Comparison of ENCODE assay signal across 12 cellular contexts in genomic region chr2:191319181-191319580, GRCh38.
DNase-seq lines count a peak whose midpoint lies in the region; ATAC-seq, FAIRE-seq and TF ChIP-seq lines count a peak whose summit lies in the region.
"Had no signal": no experiment of that assay in that cellular context is flagged by ENCODE, and none has a peak within 500 bp of the region (broad histone marks: within the 10 kb centered on the region; RNA-seq: fewer than 3 reads in every experiment).

No MANE protein-coding gene starts in this region.

- POLR2A ChIA-PET in HepG2 (lab: Yijun Ruan, JAX), result interaction anchor here (1.0 to 2.2 kb wide), 3 partner anchors 8 to 73 kb away, joined by 3 to 10 read pairs (median 6); no protein-coding TSS in a partner anchor

- H3K36me3 ChIP-seq in right atrium auricular region, result no peaks in the 10 kb centered on the region
- H3K36me3 ChIP-seq in HepG2 (replicated peaks in 1 of 2; ENCODE audit: control insufficient read depth in 1 of 2, insufficient read depth in 2 of 2, low read length in 2 of 2), result no peaks in the 10 kb centered on the region
- H3K36me3 ChIP-seq in vagina, result no peaks in the 10 kb centered on the region
- H3K36me3 ChIP-seq: cardiac muscle cell had no signal

- TF ChIP-seq CTCF in right atrium auricular region (IDR thresholded peaks at IDR 0.05) (no peak), cardiac fibroblast (IDR thresholded peaks at IDR 0.05; ENCODE audit: low read depth, low read length) (no peak), HepG2 (CRISPR knock-in tag; IDR thresholded peaks at IDR 0.05) (no peak), vagina (IDR thresholded peaks at IDR 0.05) (no peak)

- H3K4me2 ChIP-seq in HepG2 (ENCODE audit: low read depth, low read length), result peak overlapping the region; percentile 57

- H3K4me1 ChIP-seq in right atrium auricular region, result peaks cover 0 to 28% of the 10 kb centered on the region in 2 donors
- peaks cover 20% of the 10 kb centered on the region for H3K4me1 ChIP-seq in HepG2 (ENCODE audit: insufficient read depth, low read length)
- H3K4me1 ChIP-seq in vagina, result peaks cover 34% of the 10 kb centered on the region

- H4K20me1 ChIP-seq in HepG2 (ENCODE audit: insufficient read depth, low read length), result peaks cover 3% of the 10 kb centered on the region; the same call in 1 of the 2 replicates

- no peak for TF ChIP-seq RAD21 in HepG2 (CRISPR knock-in tag; IDR thresholded peaks at IDR 0.05)

- intact Hi-C loops in Right ventricle myocardium inferior (cut with DNase I) (no loop called here), HepG2 (cut with micrococcal nuclease; ENCODE audit: unreplicated experiment) (loop anchor here (5.0 kb wide), 1 partner anchor 72 kb away; the partner anchor contains the start of gene MYO1B), vagina (cut with DNase I) (no loop called here)

- H3K9me3 ChIP-seq in right atrium auricular region (no peaks in the 10 kb centered on the region), HepG2 (ENCODE audit: low read length) (no peaks in the 10 kb centered on the region), vagina (no peaks in the 10 kb centered on the region)

- H3K27ac ChIP-seq in right atrium auricular region (no peak overlapping the region), HepG2 (ENCODE audit: extremely low read length, insufficient read depth, low read length) (no peak overlapping the region), vagina (peak overlapping the region; percentile 31)

- H3K79me2 ChIP-seq in HepG2 (ENCODE audit: insufficient read depth, low read length), result peaks cover 50% of the 10 kb centered on the region

- TF ChIP-seq POLR2A in HepG2 (IDR thresholded peaks at IDR 0.05; ENCODE audit: insufficient read depth in 1 of 2, low read depth in 2 of 2, low read length in 2 of 2) (no peak), vagina (IDR thresholded peaks at IDR 0.05) (no peak)

- CTCF ChIA-PET in HepG2 (lab: Yijun Ruan, JAX; ENCODE audit: low intra/inter-chr PET ratio, low total read pairs), result no interaction called here

- WGBS in HepG2 (ENCODE audit: low lambda C conversion rate), result 96% methylated on average over 2 of the region's 2 CpGs

- TF ChIP-seq EP300 in HepG2 (IDR thresholded peaks at IDR 0.05; ENCODE audit: low read depth in 2 of 2, low read length in 2 of 2) (no peak), HepG2 (CRISPR knock-in tag; IDR thresholded peaks at IDR 0.05; ENCODE audit: borderline replicate concordance) (no peak)

- H2AFZ ChIP-seq in HepG2 (ENCODE audit: low read length), result no peak overlapping the region

- no peak for FAIRE-seq in HepG2 (lab: Jason Lieb, UNC)

- no peaks in the 10 kb centered on the region for H3K27me3 ChIP-seq in right atrium auricular region
- no peaks in the 10 kb centered on the region for H3K27me3 ChIP-seq in HepG2 (ENCODE audit: control insufficient read depth in 1 of 2, insufficient read depth in 2 of 2, low read length in 2 of 2)
- no peaks in the 10 kb centered on the region for H3K27me3 ChIP-seq in vagina
- H3K27me3 ChIP-seq: cardiac muscle cell had no signal

- in situ Hi-C loops in HepG2 (cut with HindIII; ENCODE audit: extremely low pct_ligation_motif_present, low pct_unique_long_range_greater_than_20kb), result no loop called here

- DNase-seq in Right ventricle myocardium inferior (ENCODE audit: missing footprints) (no peak), right atrium auricular region (ENCODE audit: low spot score) (no peak), cardiac fibroblast (ENCODE audit: low read depth in 2 of 2) (peak; percentile 13 to 78), HepG2 (ENCODE audit: low spot score) (no peak), vagina (ENCODE audit: extremely low spot score in 2 of 2) (no peak), NCI-H2029 (lab: John Stamatoyannopoulos, UW) (no peak), kidney glomerular epithelial cell (lab: John Stamatoyannopoulos, UW) (no peak), NCI-H524 treated with DMSO at 0.1 percent for 48 hours (lab: John Stamatoyannopoulos, UW) (no peak)
- DNase-seq: naive B cell; NCI-H146; stimulated activated CD4-positive, alpha-beta T cell treated with anti-CD3 and anti-CD28 coated beads, Interleukin-1b, Interleukin-23, amount 100 ng/mL, for 48 hours had no signal

- ATAC-seq in Right ventricle myocardium inferior (peak; percentile 35), HepG2 (peak; percentile 22)

- BruUV-seq in HepG2 (replicated peaks; lab: Mats Ljungman, UMichigan), result no TSS peak

- no peak overlapping the region for H3K9ac ChIP-seq in HepG2 (ENCODE audit: insufficient read depth, low read depth, low read length)

- H3K4me3 ChIP-seq in right atrium auricular region (no peak overlapping the region), cardiac fibroblast (replicated peaks in 1 of 2; ENCODE audit: low read depth in 2 of 2, low read length in 2 of 2) (no peak overlapping the region), HepG2 (replicated peaks in 1 of 3; ENCODE audit: insufficient read depth in 1 of 3, low read depth in 2 of 3, low read length in 3 of 3) (peak overlapping the region in 1 of 3 experiments; percentile 1; a peak in 1 of 6 replicates), vagina (no peak overlapping the region)
- H3K4me3 ChIP-seq: cardiac muscle cell had no signal

TF ChIP-seq in HepG2, 621 proteins besides CTCF, POLR2A, EP300 and RAD21:
- no peak for TF ChIP-seq ZNF232 (CRISPR knock-in tag; IDR thresholded peaks at IDR 0.05; ENCODE audit: borderline replicate concordance)
- TF ChIP-seq THRA (CRISPR knock-in tag; IDR thresholded peaks at IDR 0.05; ENCODE audit: borderline replicate concordance), result 0 out of 2 replicates have a peak, but pooled peaks have one; percentile 5
- TF ChIP-seq ZNF124 (CRISPR knock-in tag; IDR thresholded peaks at IDR 0.05), result no peak
- peak; percentile 8; the same call in 1 of the 2 replicates for TF ChIP-seq HOXA3 (CRISPR knock-in tag; IDR thresholded peaks at IDR 0.05)
- TF ChIP-seq ZBTB8A (CRISPR knock-in tag; IDR thresholded peaks at IDR 0.05; ENCODE audit: borderline replicate concordance, low read depth), result no peak
- TF ChIP-seq DMAP1 (CRISPR knock-in tag; IDR thresholded peaks at IDR 0.05), result peak; percentile 6; the same call in 1 of the 2 replicates
- no peak for TF ChIP-seq ZNF34 (CRISPR knock-in tag; IDR thresholded peaks at IDR 0.05; ENCODE audit: borderline replicate concordance)
- TF ChIP-seq NFKBIZ (CRISPR knock-in tag; IDR thresholded peaks at IDR 0.05), result 0 out of 2 replicates have a peak, but pooled peaks have one; percentile 5

Comparison
In these comparisons a context has a peak if more than half of its experiments do, and no peak if none do; other contexts are left out.
1. DNase-seq: peak in cardiac fibroblast (2 of 2); none in Right ventricle myocardium inferior (single experiment), right atrium auricular region (single experiment), HepG2 (single experiment), vagina (0 of 2), NCI-H2029 (single experiment), kidney glomerular epithelial cell (single experiment) and NCI-H524 treated with DMSO at 0.1 percent for 48 hours (single experiment).